Comparison of ENCODE assay signal across 11 cellular contexts in genomic region chr2:151774506-151774905, GRCh38. TPM values are rescaled to one million over a fixed set of nuclear protein-coding genes. Genes with fewer than 3 reads are reported as not detected.
A peak's percentile ranks its signal among the peaks of the same experiment; 100 is the strongest.
DNase-seq lines count a peak whose midpoint lies in the region; ATAC-seq and TF ChIP-seq lines count a peak whose summit lies in the region.
"Had no signal": no experiment of that assay in that cellular context is flagged by ENCODE, and none has a peak within 500 bp of the region (broad histone marks: within the 10 kb centered on the region; RNA-seq: fewer than 3 reads in every experiment).

No MANE protein-coding gene starts in this region.

- no peak for TF ChIP-seq POLR2A in lower leg skin (IDR thresholded peaks at IDR 0.05)

- H3K4me3 ChIP-seq in lower leg skin (ENCODE audit: low read depth, poor library complexity, severe bottlenecking) = no peak overlapping the region

- no peak for TF ChIP-seq CTCF in lower leg skin (IDR thresholded peaks at IDR 0.05)

- ATAC-seq in esophagus mucosa (peak; percentile 66), HG02884 (IDR thresholded peaks at IDR 0.05; ENCODE audit: unreplicated experiment) (no peak), HG03565 (IDR thresholded peaks at IDR 0.05; ENCODE audit: unreplicated experiment) (no peak)
- ATAC-seq: activated T-cell treated with anti-CD3 and anti-CD28 coated beads, Interleukin-2, amount 50 U/mL, for 4 hours; left lobe of liver had no signal

- DNase-seq in COLO829 (ENCODE audit: low spot score) = peak; percentile 82
- DNase-seq in RKO (ENCODE audit: low spot score) = peak; percentile 49
- DNase-seq in renal cortical epithelial cell (ENCODE audit: low read depth) = peak; percentile 94
- no peak for DNase-seq in lower leg skin (ENCODE audit: low spot score in 2 of 2)
- DNase-seq in stimulated activated CD4-positive, alpha-beta T cell treated with anti-CD3 and anti-CD28 coated beads, Interleukin-15, amount 100 ng/mL, for 24 hours = no peak
- DNase-seq: activated T-cell treated with anti-CD3 and anti-CD28 coated beads, Interleukin-2, amount 50 U/mL, for 4 hours; NCI-H524 treated with DMSO at 0.1 percent for 48 hours had no signal

- 17 to 18% methylated on average over 3 of the region's 3 CpGs for WGBS in lower leg skin, 2 donors

- intact Hi-C loops in lower leg skin (cut with DNase I; ENCODE audit: low total_unique reads) = no loop called here

RNA-seq across cellular contexts. Expression of gene NEB, which starts 40.2 kb away (rescaled TPM):
- total RNA-seq in esophagus mucosa (1.7 TPM), renal cortical epithelial cell (under 0.01 and 1.2 TPM in 2 replicates), lower leg skin (10 to 100 TPM in 1 of 4 donors, 1 to 10 TPM in 3; 4.7 to 15.6 (median 6.9) TPM)

RNA-seq across cellular contexts. Expression of gene ARL5A, which starts 53.7 kb away (rescaled TPM):
- total RNA-seq in esophagus mucosa (55.7 TPM), renal cortical epithelial cell (85.4 and 97.2 TPM in 2 replicates), lower leg skin (100 to 1,000 TPM in 3 of 4 donors, 10 to 100 TPM in 1; 77.7 to 161 (median 128) TPM)

Comparison
In these comparisons a context has a peak if more than half of its experiments do, and no peak if none do; other contexts are left out.
1. DNase-seq: peak in COLO829 (single experiment), RKO (single experiment) and renal cortical epithelial cell (single experiment); none in lower leg skin (0 of 2) and stimulated activated CD4-positive, alpha-beta T cell treated with anti-CD3 and anti-CD28 coated beads, Interleukin-15, amount 100 ng/mL, for 24 hours (single experiment).